15 cellular contexts compared by ENCODE assay signal in the genomic region with DNA sequence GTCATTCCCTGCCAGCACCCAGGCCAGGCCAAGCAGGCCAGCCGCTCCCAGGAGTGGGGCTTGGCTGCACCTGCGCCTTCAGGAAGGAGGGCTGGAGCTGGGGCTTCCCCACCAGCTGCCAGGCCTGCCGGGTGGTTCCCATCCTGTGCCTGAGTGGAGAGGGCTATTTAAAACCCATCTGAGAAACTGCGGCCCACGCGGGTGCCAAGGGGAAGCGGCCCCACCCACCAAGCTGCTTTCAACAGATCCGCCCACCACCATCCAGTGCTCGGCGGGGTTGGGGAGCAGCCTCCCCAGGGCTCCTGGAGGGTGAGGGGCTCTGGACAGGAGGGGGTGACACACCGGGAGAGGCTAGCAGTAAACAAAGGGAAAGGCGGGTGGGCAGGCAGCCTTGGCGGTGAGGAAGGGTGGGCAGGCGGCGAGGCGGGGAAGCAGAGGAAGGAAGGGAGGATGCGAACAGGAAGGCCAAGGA. TPM values are rescaled to one million over a fixed set of nuclear protein-coding genes. Genes with fewer than 3 reads are reported as not detected.
DNase-seq lines count a peak whose midpoint lies in the region; ATAC-seq, FAIRE-seq and TF ChIP-seq lines count a peak whose summit lies in the region.
"Had no signal": no experiment of that assay in that cellular context is flagged by ENCODE, and none has a peak within 500 bp of the region (broad histone marks: within the 10 kb centered on the region; RNA-seq: fewer than 3 reads in every experiment).

No MANE protein-coding gene starts in this region.

- TF ChIP-seq CTCF in spleen (IDR thresholded peaks at IDR 0.05 in 8 of 11, conservative IDR thresholded peaks at IDR 0.05 in 3 of 11) (no peak), osteocyte (IDR thresholded peaks at IDR 0.05) (no peak)

- DNase-seq in GM12891 (ENCODE audit: insufficient read length, low spot score) (no peak), SHP77 (lab: John Stamatoyannopoulos, UW) (peak; percentile 81 to 85), left ventricle myocardium superior (peak; percentile 76), spleen (no peak), cerebellar nuclear complex (lab: John Stamatoyannopoulos, UW) (no peak), osteocyte (ENCODE audit: extremely low spot score, unreplicated experiment) (no peak)
- DNase-seq: activated CD4-positive, alpha-beta memory T cell treated with anti-CD3 and anti-CD28 coated beads for 36 hours; activated effector memory CD4-positive, alpha-beta T cell treated with Interleukin-2 at 50 U/mL for 16 hours; CD8-positive, alpha-beta memory T cell; T1000 had no signal

- H3K27ac ChIP-seq in spleen: peak overlapping the region; percentile 33 to 81 (median 64)
- H3K27ac ChIP-seq: prostate gland had no signal

- peak overlapping the region in 1 of 8 donors; percentile 30 for H3K4me3 ChIP-seq in spleen
- H3K4me3 ChIP-seq: prostate gland had no signal

- no peaks in the 10 kb centered on the region for H3K9me3 ChIP-seq in spleen
- H3K9me3 ChIP-seq: prostate gland had no signal

- intact Hi-C loops in left ventricle myocardium superior (cut with micrococcal nuclease) (no loop called here), spleen (cut with DNase I; ENCODE audit: low total_unique reads) (no loop called here)

- no peak overlapping the region for H3K27ac Mint-ChIP-seq in osteocyte (ENCODE audit: unreplicated experiment)
- H3K27ac Mint-ChIP-seq: activated CD4-positive, alpha-beta memory T cell treated with anti-CD3 and anti-CD28 coated beads for 36 hours; CD8-positive, alpha-beta memory T cell; stimulated activated naive CD8-positive, alpha-beta T cell treated with anti-CD3 and anti-CD28 coated beads, Interleukin-15, Interleukin-2, amounts not matched to agents 100 ng/mL and 50 ng/mL, for 24 hours had no signal

- H3K36me3 ChIP-seq in spleen: peaks cover 0 to 23% (median 0%) of the 10 kb centered on the region in 6 donors
- H3K36me3 ChIP-seq: prostate gland had no signal

- FAIRE-seq in GM12891 (lab: Jason Lieb, UNC): peak; percentile 35

- no peaks in the 10 kb centered on the region for H3K36me3 Mint-ChIP-seq in osteocyte (ENCODE audit: unreplicated experiment)
- H3K36me3 Mint-ChIP-seq: activated CD4-positive, alpha-beta memory T cell treated with anti-CD3 and anti-CD28 coated beads for 36 hours had no signal

- H3K4me1 Mint-ChIP-seq in osteocyte (ENCODE audit: unreplicated experiment): peaks cover 59% of the 10 kb centered on the region

- no peaks in the 10 kb centered on the region for H3K9me3 Mint-ChIP-seq in osteocyte (ENCODE audit: unreplicated experiment)
- H3K9me3 Mint-ChIP-seq: activated CD4-positive, alpha-beta memory T cell treated with anti-CD3 and anti-CD28 coated beads for 36 hours; CD8-positive, alpha-beta memory T cell; stimulated activated naive CD8-positive, alpha-beta T cell treated with anti-CD3 and anti-CD28 coated beads, Interleukin-15, Interleukin-2, amounts not matched to agents 100 ng/mL and 50 ng/mL, for 24 hours had no signal

- no peaks in the 10 kb centered on the region for H3K27me3 ChIP-seq in spleen (replicated peaks in 1 of 7)

- 24 to 32% (median 31%) methylated on average over 14 to 17 of the region's 17 CpGs for WGBS in spleen, 5 donors

- no peak for TF ChIP-seq POLR2A in GM12891 (IDR thresholded peaks at IDR 0.05; ENCODE audit: low read depth, low read length)
- no peak for TF ChIP-seq POLR2A in spleen (IDR thresholded peaks at IDR 0.05)

- peaks cover 57 to 95% (median 85%) of the 10 kb centered on the region in 6 donors for H3K4me1 ChIP-seq in spleen

- peak; percentile 0 for ATAC-seq in left ventricle myocardium superior
- ATAC-seq in HG03378 (IDR thresholded peaks at IDR 0.05; ENCODE audit: unreplicated experiment): no peak
- ATAC-seq: Panc1 had no signal

- H3K27me3 Mint-ChIP-seq in osteocyte (ENCODE audit: unreplicated experiment): no peaks in the 10 kb centered on the region
- H3K27me3 Mint-ChIP-seq: activated CD4-positive, alpha-beta memory T cell treated with anti-CD3 and anti-CD28 coated beads for 36 hours; CD8-positive, alpha-beta memory T cell; stimulated activated naive CD8-positive, alpha-beta T cell treated with anti-CD3 and anti-CD28 coated beads, Interleukin-15, Interleukin-2, amounts not matched to agents 100 ng/mL and 50 ng/mL, for 24 hours had no signal

- H3K4me3 Mint-ChIP-seq in osteocyte (ENCODE audit: unreplicated experiment): no peak overlapping the region
- H3K4me3 Mint-ChIP-seq: activated CD4-positive, alpha-beta memory T cell treated with anti-CD3 and anti-CD28 coated beads for 36 hours; CD8-positive, alpha-beta memory T cell; stimulated activated naive CD8-positive, alpha-beta T cell treated with anti-CD3 and anti-CD28 coated beads, Interleukin-15, Interleukin-2, amounts not matched to agents 100 ng/mL and 50 ng/mL, for 24 hours had no signal

TF ChIP-seq in GM12891, 5 proteins besides CTCF, POLR2A, EP300 and RAD21:
- TF ChIP-seq SPI1 (IDR thresholded peaks at IDR 0.05; ENCODE audit: low read depth, low read length): no peak
- no peak for TF ChIP-seq TAF1 (IDR thresholded peaks at IDR 0.05; ENCODE audit: low read depth, low read length)
- no peak for TF ChIP-seq POU2F2 (IDR thresholded peaks at IDR 0.05; ENCODE audit: low read depth, low read length)
- no peak for TF ChIP-seq POLR2AphosphoS5 (IDR thresholded peaks at IDR 0.05; ENCODE audit: low read depth, low read length)
- TF ChIP-seq PAX5 (IDR thresholded peaks at IDR 0.05; ENCODE audit: insufficient read depth, low read length, severe bottlenecking): no peak
TF ChIP-seq in GM12891: peak in this region for 0.

RNA-seq across cellular contexts. Expression of a gene that starts 3.6 kb away (rescaled TPM):
- polyA plus RNA-seq in GM12891 (2012; ENCODE audit: low read depth, missing spikeins): 15.1 TPM
- total RNA-seq in left ventricle myocardium superior (22.7 TPM), spleen (10 to 100 TPM in 6 of 7 donors, 1 to 10 TPM in 1; 9.6 to 29.6 (median 20.0) TPM), osteocyte (22.2 and 24.3 TPM in 2 replicates)
- 10 to 100 TPM; 31.3 to 52.1 (median 37.0) TPM for polyA plus RNA-seq in spleen

RNA-seq across cellular contexts. Expression of a gene that starts 3.8 kb away (rescaled TPM):
- 32.2 TPM for polyA plus RNA-seq in GM12891 (2012; ENCODE audit: low read depth, missing spikeins)
- 83.0 TPM for total RNA-seq in left ventricle myocardium superior
- total RNA-seq in spleen: 100 to 1,000 TPM in 4 of 7 donors, 10 to 100 TPM in 3; 63.8 to 185 (median 103) TPM
- 10 to 100 TPM; 20.7 to 82.0 (median 53.3) TPM for polyA plus RNA-seq in spleen
- total RNA-seq in osteocyte: 183 and 194 TPM in 2 replicates

RNA-seq across cellular contexts. Expression of a gene that starts 17.3 kb away (rescaled TPM):
- not detected for polyA plus RNA-seq in GM12891 (2012; ENCODE audit: low read depth, missing spikeins)
- total RNA-seq in left ventricle myocardium superior (235 TPM), spleen (100 to 1,000 TPM in 4 of 7 donors, 10 to 100 TPM in 3; 62.4 to 179 (median 126) TPM), osteocyte (143 and 146 TPM in 2 replicates)
- 100 to 1,000 TPM in 1 of 3 donors, 10 to 100 TPM in 2; 64.6 to 218 (median 71.2) TPM for polyA plus RNA-seq in spleen

RNA-seq across cellular contexts. Expression of a gene that starts 24.4 kb away (rescaled TPM):
- 0.28 TPM for polyA plus RNA-seq in GM12891 (2012; ENCODE audit: low read depth, missing spikeins)
- total RNA-seq in left ventricle myocardium superior (not detected), spleen (1 to 10 TPM in 1 of 7 donors, under 1 TPM in 3, not detected in 3; 0.51 to 1.9 (median 0.89) TPM), osteocyte (4.1 and 4.4 TPM in 2 replicates)
- polyA plus RNA-seq in spleen: 1 to 10 TPM in 2 of 3 donors, under 1 TPM in 1; 0.30 to 2.5 (median 2.3) TPM
- total RNA-seq: mononuclear cell had no signal
- polyA plus RNA-seq: CD8-positive, alpha-beta memory T cell had no signal

RNA-seq across cellular contexts. Expression of a gene that starts 34.4 kb away (rescaled TPM):
- polyA plus RNA-seq in GM12891 (2012; ENCODE audit: low read depth, missing spikeins): 25.4 TPM
- 16.0 TPM for total RNA-seq in left ventricle myocardium superior
- 10 to 100 TPM; 34.6 to 56.2 (median 47.2) TPM for total RNA-seq in spleen
- 10 to 100 TPM; 21.8 to 45.5 (median 29.0) TPM for polyA plus RNA-seq in spleen
- total RNA-seq in osteocyte: 45.4 and 46.9 TPM in 2 replicates

Comparison
In these comparisons a context has a peak if more than half of its experiments do, and no peak if none do; other contexts are left out.
1. DNase-seq: peak in SHP77 (2 of 2) and left ventricle myocardium superior (single experiment); none in GM12891 (single experiment), spleen (single experiment), cerebellar nuclear complex (0 of 2) and osteocyte (single experiment).